ENCODE assay signal across 24 cellular contexts in genomic region chr17:68598074-68598473, GRCh38. TPM values are rescaled to one million over a fixed set of nuclear protein-coding genes. Genes with fewer than 3 reads are reported as not detected.
DNase-seq lines count a peak whose midpoint lies in the region; ATAC-seq and TF ChIP-seq lines count a peak whose summit lies in the region.
"Had no signal": no experiment of that assay in that cellular context is flagged by ENCODE, and none has a peak within 500 bp of the region (broad histone marks: within the 10 kb centered on the region; RNA-seq: fewer than 3 reads in every experiment).

No MANE protein-coding gene starts in this region.

- peak overlapping the region; percentile 64 for H3K4me3 ChIP-seq in HUES64 (ENCODE audit: low read length)
- H3K4me3 ChIP-seq in iPS-11a (ENCODE audit: low read depth, low read length) = peak overlapping the region; percentile 83
- peak overlapping the region in 1 of 2 donors; percentile 45 for H3K4me3 ChIP-seq in muscle layer of duodenum (ENCODE audit: low read depth in 1 of 2, low read length in 2 of 2)
- peak overlapping the region in 1 of 2 donors; percentile 93 for H3K4me3 ChIP-seq in testis

- H3K27me3 ChIP-seq in HUES64 (ENCODE audit: insufficient read depth, low read length) (peaks cover 41% of the 10 kb centered on the region), muscle layer of duodenum (ENCODE audit: low read depth, low read length) (peaks cover 5% of the 10 kb centered on the region), testis (no peaks in the 10 kb centered on the region)

- ATAC-seq in HG02588 (IDR thresholded peaks at IDR 0.05; ENCODE audit: unreplicated experiment) (no peak), esophagus mucosa (no peak)
- ATAC-seq: foreskin keratinocyte; naive thymus-derived CD8-positive, alpha-beta T cell; sciatic nerve had no signal

- 95% methylated on average over 4 of the region's 4 CpGs for WGBS in HUES64
- WGBS in testis, 2 donors = 55 to 70% methylated on average over 4 of the region's 4 CpGs

- H3K27ac ChIP-seq in HUES64 (ENCODE audit: low read depth, low read length) (no peak overlapping the region), muscle layer of duodenum (ENCODE audit: low read length) (peak overlapping the region; percentile 56), testis (peak overlapping the region; percentile 84 to 96)
- H3K27ac ChIP-seq: foreskin keratinocyte, parathyroid adenoma had no signal

- DNase-seq in testis (no peak), NCI-H69 (lab: John Stamatoyannopoulos, UW) (no peak)
- no peak for DNase-seq in activated CD4-positive, alpha-beta T cell treated with anti-CD3 and anti-CD28 coated beads for 1 hour
- DNase-seq: activated CD4-positive, alpha-beta T cell treated with anti-CD3 and anti-CD28 coated beads, Interleukin-2, amount 50 U/mL, for 48 hours; activated gamma-delta T cell treated with Interleukin-2 at 50 U/mL for 16 hours; amniotic stem cell; CD4-positive, alpha-beta memory T cell; foreskin keratinocyte; H9; MM.1S; naive thymus-derived CD8-positive, alpha-beta T cell; NCI-H1694; NCI-H2171 treated with DMSO at 0.1 percent for 48 hours; NCI-H524 treated with DMSO at 0.1 percent for 48 hours; SK-N-SH had no signal

- H3K9me3 ChIP-seq in HUES64 (ENCODE audit: insufficient read depth, low read depth, low read length) (no peaks in the 10 kb centered on the region), muscle layer of duodenum (ENCODE audit: control insufficient read depth in 1 of 2, low read length in 2 of 2) (no peaks in the 10 kb centered on the region), testis (no peaks in the 10 kb centered on the region)
- H3K9me3 ChIP-seq: SK-N-SH had no signal

- H3K36me3 ChIP-seq in HUES64 (ENCODE audit: insufficient read depth, low read length) (no peaks in the 10 kb centered on the region), muscle layer of duodenum (ENCODE audit: control insufficient read depth in 1 of 2, insufficient read depth in 2 of 2, low read length in 2 of 2) (no peaks in the 10 kb centered on the region), testis (ENCODE audit: low read depth, missing control alignments) (no peaks in the 10 kb centered on the region)

- TF ChIP-seq CTCF in testis (IDR thresholded peaks at IDR 0.05) = no peak

- H3K4me1 ChIP-seq in HUES64 (ENCODE audit: insufficient read depth, low read length) (peaks cover 15% of the 10 kb centered on the region; the same call in 1 of the 2 replicates), muscle layer of duodenum (ENCODE audit: control insufficient read depth in 1 of 2, insufficient read depth in 2 of 2, low read length in 2 of 2) (peaks cover 7 to 8% of the 10 kb centered on the region in 2 donors), testis (peaks cover 58% of the 10 kb centered on the region)
- H3K4me1 ChIP-seq: parathyroid adenoma had no signal

- TF ChIP-seq POLR2A in testis (IDR thresholded peaks at IDR 0.05) = no peak

- intact Hi-C loops in testis (cut with DNase I; ENCODE audit: low total_unique reads) = loop anchor here (10.0 kb wide), 1 partner anchor 63 kb away; no protein-coding TSS in a partner anchor

- no peak overlapping the region for H3K9ac ChIP-seq in HUES64 (ENCODE audit: low read depth, low read length)
- H3K9ac ChIP-seq: parathyroid adenoma, SK-N-SH had no signal

RNA-seq across cellular contexts. Expression of gene FAM20A, which starts 3.1 kb away (rescaled TPM):
- 5.6 TPM for polyA plus RNA-seq in HUES64 (2013, experiment 1 of 2)
- 3.9 TPM for polyA plus RNA-seq in HUES64 (2013, experiment 2 of 2)
- total RNA-seq in testis (10 to 100 TPM; 93.4 to 96.0 TPM), esophagus mucosa (13.6 TPM)
- polyA plus RNA-seq in testis (ENCODE audit: insufficient read depth, low read depth, low replicate concordance) = 70.5 TPM
- total RNA-seq: CD4-positive, alpha-beta memory T cell; foreskin keratinocyte; naive thymus-derived CD8-positive, alpha-beta T cell; T-helper 2 cell treated with Interferon-gamma antibody and Interleukin-4, amounts not matched to agents 100 ng/mL and 5 ng/mL, for 36 hours had no signal
- polyA plus RNA-seq: foreskin keratinocyte, keratinocyte, SK-N-SH had no signal
